ENCODE assay signal across 1 cellular context in the genomic region with DNA sequence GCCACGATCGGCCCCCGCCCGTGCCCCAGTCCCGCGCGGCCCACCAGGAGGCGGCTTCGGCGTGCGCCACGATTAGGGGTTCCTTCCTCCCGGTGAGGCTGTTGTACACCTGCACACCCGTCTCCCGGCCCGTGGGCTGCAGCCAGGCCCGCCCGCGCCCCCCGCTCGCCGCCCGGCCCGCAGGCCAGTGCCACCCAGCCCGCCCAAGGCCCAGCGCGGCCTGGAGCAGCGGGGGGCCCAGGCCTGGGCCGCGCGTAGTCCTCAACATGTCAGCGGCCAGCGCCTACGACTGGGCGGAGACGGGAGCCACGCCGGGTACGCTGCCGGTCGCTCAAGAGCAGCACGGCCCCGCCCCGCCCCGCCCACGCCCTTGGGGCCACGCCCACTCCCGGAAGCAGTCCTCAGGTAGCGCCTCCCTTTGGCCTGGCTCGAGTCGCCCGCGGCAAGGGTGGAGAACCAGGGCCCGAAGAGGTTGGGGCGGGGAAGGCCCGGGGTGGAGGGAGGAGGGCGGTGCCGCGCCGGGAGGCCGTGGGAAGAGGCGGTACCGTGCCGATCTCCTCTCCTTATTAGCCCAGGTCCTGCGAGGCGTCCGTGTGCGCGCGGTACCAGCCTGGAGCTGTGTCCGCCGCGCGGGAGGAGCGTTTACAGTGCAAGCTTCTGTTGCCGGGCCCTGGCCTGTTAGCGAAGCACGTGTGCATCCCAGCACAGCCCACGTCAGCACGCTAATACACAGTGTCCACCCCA.
TF ChIP-seq lines count a peak whose summit lies in the region.

A gene with protein sequence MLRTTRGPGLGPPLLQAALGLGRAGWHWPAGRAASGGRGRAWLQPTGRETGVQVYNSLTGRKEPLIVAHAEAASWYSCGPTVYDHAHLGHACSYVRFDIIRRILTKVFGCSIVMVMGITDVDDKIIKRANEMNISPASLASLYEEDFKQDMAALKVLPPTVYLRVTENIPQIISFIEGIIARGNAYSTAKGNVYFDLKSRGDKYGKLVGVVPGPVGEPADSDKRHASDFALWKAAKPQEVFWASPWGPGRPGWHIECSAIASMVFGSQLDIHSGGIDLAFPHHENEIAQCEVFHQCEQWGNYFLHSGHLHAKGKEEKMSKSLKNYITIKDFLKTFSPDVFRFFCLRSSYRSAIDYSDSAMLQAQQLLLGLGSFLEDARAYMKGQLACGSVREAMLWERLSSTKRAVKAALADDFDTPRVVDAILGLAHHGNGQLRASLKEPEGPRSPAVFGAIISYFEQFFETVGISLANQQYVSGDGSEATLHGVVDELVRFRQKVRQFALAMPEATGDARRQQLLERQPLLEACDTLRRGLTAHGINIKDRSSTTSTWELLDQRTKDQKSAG (minus strand): TSS at position 291 of the 744 bp plus-strand sequence. CDS start 23 bp downstream, at position 268.

TF ChIP-seq in HepG2, 621 proteins besides CTCF, POLR2A, EP300 and RAD21 (continued from another document and continues in another):
- TF ChIP-seq, protein P1, sequence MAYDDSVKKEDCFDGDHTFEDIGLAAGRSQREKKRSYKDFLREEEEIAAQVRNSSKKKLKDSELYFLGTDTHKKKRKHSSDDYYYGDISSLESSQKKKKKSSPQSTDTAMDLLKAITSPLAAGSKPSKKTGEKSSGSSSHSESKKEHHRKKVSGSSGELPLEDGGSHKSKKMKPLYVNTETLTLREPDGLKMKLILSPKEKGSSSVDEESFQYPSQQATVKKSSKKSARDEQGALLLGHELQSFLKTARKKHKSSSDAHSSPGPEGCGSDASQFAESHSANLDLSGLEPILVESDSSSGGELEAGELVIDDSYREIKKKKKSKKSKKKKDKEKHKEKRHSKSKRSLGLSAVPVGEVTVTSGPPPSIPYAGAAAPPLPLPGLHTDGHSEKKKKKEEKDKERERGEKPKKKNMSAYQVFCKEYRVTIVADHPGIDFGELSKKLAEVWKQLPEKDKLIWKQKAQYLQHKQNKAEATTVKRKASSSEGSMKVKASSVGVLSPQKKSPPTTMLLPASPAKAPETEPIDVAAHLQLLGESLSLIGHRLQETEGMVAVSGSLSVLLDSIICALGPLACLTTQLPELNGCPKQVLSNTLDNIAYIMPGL (CRISPR knock-in tag; IDR thresholded peaks at IDR 0.05; ENCODE audit: borderline replicate concordance in 1 of 2, low read depth in 1 of 2): peak in 1 of 2 experiments; percentile 73; a peak in 2 of 4 replicates
- TF ChIP-seq, protein P2, sequence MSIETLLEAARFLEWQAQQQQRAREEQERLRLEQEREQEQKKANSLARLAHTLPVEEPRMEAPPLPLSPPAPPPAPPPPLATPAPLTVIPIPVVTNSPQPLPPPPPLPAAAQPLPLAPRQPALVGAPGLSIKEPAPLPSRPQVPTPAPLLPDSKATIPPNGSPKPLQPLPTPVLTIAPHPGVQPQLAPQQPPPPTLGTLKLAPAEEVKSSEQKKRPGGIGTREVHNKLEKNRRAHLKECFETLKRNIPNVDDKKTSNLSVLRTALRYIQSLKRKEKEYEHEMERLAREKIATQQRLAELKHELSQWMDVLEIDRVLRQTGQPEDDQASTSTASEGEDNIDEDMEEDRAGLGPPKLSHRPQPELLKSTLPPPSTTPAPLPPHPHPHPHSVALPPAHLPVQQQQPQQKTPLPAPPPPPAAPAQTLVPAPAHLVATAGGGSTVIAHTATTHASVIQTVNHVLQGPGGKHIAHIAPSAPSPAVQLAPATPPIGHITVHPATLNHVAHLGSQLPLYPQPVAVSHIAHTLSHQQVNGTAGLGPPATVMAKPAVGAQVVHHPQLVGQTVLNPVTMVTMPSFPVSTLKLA (IDR thresholded peaks at IDR 0.05): no peak; the same call in none of the 2 replicates
- TF ChIP-seq TBL1XR1 (IDR thresholded peaks at IDR 0.05; ENCODE audit: borderline replicate concordance, low read length, partially characterized antibody) (no peak), BRD4 (CRISPR knock-in tag; IDR thresholded peaks at IDR 0.05) (0 out of 2 replicates have a peak, but pooled peaks have one; percentile 35), ZNF792 (CRISPR knock-in tag; IDR thresholded peaks at IDR 0.05) (peak; percentile 68), RAD51 (IDR thresholded peaks at IDR 0.05; ENCODE audit: borderline replicate concordance) (no peak), HES4 (CRISPR knock-in tag; IDR thresholded peaks at IDR 0.05; ENCODE audit: borderline replicate concordance) (no peak), FOXM1 (CRISPR knock-in tag; IDR thresholded peaks at IDR 0.05) (no peak), ZSCAN9 (CRISPR knock-in tag; IDR thresholded peaks at IDR 0.05; ENCODE audit: borderline replicate concordance) (0 out of 2 replicates have a peak, but pooled peaks have one; percentile 30), GZF1 (CRISPR knock-in tag; IDR thresholded peaks at IDR 0.05) (0 out of 2 replicates have a peak, but pooled peaks have one; percentile 61), GATA4 (IDR thresholded peaks at IDR 0.05; ENCODE audit: borderline replicate concordance, low read depth) (no peak), HNF4A (CRISPR knock-in tag; IDR thresholded peaks at IDR 0.05) (no peak), SP1 (IDR thresholded peaks at IDR 0.05) (0 out of 2 replicates have a peak, but pooled peaks have one; percentile 62), SP1 (CRISPR knock-in tag; IDR thresholded peaks at IDR 0.05) (peak; percentile 94), MTA3 (CRISPR knock-in tag; IDR thresholded peaks at IDR 0.05) (no peak), KDM5A (IDR thresholded peaks at IDR 0.05; ENCODE audit: borderline replicate concordance, low read length) (no peak), ZNF160 (CRISPR knock-in tag; IDR thresholded peaks at IDR 0.05) (peak; percentile 49; the same call in 1 of the 2 replicates), ZNF124 (CRISPR knock-in tag; IDR thresholded peaks at IDR 0.05) (no peak), ZNF850 (CRISPR knock-in tag; conservative IDR thresholded peaks at IDR 0.05) (no peak), ZNF772 (CRISPR knock-in tag; IDR thresholded peaks at IDR 0.05) (no peak; the same call in 1 of the 2 replicates), NFKBIZ (CRISPR knock-in tag; IDR thresholded peaks at IDR 0.05) (no peak), ZNF350 (CRISPR knock-in tag; IDR thresholded peaks at IDR 0.05; ENCODE audit: borderline replicate concordance, low read depth) (peak; percentile 59), CBFB (CRISPR knock-in tag; IDR thresholded peaks at IDR 0.05) (peak; percentile 22; the same call in 1 of the 2 replicates), STAT5B (CRISPR knock-in tag; IDR thresholded peaks at IDR 0.05) (no peak), SMAD1 (CRISPR knock-in tag; IDR thresholded peaks at IDR 0.05; ENCODE audit: borderline replicate concordance, low read depth) (no peak), FOXK1 (CRISPR knock-in tag; IDR thresholded peaks at IDR 0.05; ENCODE audit: borderline replicate concordance, low read depth) (0 out of 2 replicates have a peak, but pooled peaks have one; percentile 30), ZNF780A (CRISPR knock-in tag; IDR thresholded peaks at IDR 0.05) (no peak)
- TF ChIP-seq, protein P3, sequence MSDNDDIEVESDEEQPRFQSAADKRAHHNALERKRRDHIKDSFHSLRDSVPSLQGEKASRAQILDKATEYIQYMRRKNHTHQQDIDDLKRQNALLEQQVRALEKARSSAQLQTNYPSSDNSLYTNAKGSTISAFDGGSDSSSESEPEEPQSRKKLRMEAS (IDR thresholded peaks at IDR 0.05): no peak
- TF ChIP-seq, protein P4, sequence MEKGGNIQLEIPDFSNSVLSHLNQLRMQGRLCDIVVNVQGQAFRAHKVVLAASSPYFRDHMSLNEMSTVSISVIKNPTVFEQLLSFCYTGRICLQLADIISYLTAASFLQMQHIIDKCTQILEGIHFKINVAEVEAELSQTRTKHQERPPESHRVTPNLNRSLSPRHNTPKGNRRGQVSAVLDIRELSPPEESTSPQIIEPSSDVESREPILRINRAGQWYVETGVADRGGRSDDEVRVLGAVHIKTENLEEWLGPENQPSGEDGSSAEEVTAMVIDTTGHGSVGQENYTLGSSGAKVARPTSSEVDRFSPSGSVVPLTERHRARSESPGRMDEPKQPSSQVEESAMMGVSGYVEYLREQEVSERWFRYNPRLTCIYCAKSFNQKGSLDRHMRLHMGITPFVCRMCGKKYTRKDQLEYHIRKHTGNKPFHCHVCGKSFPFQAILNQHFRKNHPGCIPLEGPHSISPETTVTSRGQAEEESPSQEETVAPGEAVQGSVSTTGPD (CRISPR knock-in tag; IDR thresholded peaks at IDR 0.05): no peak
- TF ChIP-seq, protein P5, sequence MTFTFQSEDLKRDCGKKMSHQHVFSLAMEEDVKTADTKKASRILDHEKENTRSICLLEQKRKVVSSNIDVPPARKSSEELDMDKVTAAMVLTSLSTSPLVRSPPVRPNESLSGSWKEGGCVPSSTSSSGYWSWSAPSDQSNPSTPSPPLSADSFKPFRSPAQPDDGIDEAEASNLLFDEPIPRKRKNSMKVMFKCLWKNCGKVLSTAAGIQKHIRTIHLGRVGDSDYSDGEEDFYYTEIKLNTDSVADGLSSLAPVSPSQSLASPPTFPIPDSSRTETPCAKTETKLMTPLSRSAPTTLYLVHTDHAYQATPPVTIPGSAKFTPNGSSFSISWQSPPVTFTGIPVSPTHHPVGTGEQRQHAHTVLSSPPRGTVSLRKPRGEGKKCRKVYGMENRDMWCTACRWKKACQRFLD (CRISPR knock-in tag; IDR thresholded peaks at IDR 0.05; ENCODE audit: borderline replicate concordance): no peak
- TF ChIP-seq, protein P6, sequence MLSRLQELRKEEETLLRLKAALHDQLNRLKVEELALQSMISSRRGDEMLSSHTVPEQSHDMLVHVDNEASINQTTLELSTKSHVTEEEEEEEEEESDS (CRISPR knock-in tag; IDR thresholded peaks at IDR 0.05; ENCODE audit: borderline replicate concordance): no peak
- TF ChIP-seq, protein P7, sequence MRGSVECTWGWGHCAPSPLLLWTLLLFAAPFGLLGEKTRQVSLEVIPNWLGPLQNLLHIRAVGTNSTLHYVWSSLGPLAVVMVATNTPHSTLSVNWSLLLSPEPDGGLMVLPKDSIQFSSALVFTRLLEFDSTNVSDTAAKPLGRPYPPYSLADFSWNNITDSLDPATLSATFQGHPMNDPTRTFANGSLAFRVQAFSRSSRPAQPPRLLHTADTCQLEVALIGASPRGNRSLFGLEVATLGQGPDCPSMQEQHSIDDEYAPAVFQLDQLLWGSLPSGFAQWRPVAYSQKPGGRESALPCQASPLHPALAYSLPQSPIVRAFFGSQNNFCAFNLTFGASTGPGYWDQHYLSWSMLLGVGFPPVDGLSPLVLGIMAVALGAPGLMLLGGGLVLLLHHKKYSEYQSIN (CRISPR knock-in tag; IDR thresholded peaks at IDR 0.05; ENCODE audit: borderline replicate concordance): no peak
- TF ChIP-seq, protein P8, sequence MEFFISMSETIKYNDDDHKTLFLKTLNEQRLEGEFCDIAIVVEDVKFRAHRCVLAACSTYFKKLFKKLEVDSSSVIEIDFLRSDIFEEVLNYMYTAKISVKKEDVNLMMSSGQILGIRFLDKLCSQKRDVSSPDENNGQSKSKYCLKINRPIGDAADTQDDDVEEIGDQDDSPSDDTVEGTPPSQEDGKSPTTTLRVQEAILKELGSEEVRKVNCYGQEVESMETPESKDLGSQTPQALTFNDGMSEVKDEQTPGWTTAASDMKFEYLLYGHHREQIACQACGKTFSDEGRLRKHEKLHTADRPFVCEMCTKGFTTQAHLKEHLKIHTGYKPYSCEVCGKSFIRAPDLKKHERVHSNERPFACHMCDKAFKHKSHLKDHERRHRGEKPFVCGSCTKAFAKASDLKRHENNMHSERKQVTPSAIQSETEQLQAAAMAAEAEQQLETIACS (CRISPR knock-in tag; IDR thresholded peaks at IDR 0.05): no peak
- TF ChIP-seq, protein P9, sequence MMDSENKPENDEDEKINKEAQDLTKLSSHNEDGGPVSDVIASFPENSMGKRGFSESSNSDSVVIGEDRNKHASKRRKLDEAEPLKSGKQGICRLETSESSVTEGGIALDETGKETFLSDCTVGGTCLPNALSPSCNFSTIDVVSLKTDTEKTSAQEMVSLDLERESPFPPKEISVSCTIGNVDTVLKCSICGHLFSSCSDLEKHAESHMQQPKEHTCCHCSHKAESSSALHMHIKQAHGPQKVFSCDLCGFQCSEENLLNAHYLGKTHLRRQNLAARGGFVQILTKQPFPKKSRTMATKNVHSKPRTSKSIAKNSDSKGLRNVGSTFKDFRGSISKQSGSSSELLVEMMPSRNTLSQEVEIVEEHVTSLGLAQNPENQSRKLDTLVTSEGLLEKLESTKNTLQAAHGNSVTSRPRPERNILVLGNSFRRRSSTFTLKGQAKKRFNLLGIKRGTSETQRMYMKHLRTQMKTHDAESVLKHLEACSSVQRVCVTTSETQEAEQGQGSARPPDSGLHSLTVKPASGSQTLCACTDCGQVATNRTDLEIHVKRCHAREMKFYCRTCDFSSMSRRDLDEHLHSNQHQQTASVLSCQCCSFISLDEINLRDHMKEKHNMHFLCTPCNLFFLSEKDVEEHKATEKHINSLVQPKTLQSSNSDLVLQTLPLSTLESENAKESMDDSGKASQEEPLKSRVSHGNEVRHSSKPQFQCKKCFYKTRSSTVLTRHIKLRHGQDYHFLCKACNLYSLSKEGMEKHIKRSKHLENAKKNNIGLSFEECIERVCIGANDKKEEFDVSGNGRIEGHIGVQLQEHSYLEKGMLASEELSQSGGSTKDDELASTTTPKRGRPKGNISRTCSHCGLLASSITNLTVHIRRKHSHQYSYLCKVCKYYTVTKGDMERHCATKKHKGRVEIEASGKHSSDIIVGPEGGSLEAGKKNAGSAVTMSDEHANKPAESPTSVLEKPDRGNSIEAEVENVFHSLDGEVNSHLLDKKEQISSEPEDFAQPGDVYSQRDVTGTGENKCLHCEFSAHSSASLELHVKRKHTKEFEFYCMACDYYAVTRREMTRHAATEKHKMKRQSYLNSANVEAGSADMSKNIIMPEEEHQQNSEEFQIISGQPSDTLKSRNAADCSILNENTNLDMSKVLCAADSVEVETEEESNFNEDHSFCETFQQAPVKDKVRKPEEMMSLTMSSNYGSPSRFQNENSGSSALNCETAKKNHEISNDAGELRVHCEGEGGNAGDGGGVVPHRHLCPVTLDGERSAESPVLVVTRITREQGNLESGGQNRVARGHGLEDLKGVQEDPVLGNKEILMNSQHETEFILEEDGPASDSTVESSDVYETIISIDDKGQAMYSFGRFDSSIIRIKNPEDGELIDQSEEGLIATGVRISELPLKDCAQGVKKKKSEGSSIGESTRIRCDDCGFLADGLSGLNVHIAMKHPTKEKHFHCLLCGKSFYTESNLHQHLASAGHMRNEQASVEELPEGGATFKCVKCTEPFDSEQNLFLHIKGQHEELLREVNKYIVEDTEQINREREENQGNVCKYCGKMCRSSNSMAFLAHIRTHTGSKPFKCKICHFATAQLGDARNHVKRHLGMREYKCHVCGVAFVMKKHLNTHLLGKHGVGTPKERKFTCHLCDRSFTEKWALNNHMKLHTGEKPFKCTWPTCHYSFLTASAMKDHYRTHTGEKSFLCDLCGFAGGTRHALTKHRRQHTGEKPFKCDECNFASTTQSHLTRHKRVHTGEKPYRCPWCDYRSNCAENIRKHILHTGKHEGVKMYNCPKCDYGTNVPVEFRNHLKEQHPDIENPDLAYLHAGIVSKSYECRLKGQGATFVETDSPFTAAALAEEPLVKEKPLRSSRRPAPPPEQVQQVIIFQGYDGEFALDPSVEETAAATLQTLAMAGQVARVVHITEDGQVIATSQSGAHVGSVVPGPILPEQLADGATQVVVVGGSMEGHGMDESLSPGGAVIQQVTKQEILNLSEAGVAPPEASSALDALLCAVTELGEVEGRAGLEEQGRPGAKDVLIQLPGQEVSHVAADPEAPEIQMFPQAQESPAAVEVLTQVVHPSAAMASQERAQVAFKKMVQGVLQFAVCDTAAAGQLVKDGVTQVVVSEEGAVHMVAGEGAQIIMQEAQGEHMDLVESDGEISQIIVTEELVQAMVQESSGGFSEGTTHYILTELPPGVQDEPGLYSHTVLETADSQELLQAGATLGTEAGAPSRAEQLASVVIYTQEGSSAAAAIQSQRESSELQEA (CRISPR knock-in tag; IDR thresholded peaks at IDR 0.05; ENCODE audit: not compliant biosample characterization): no peak
